ENCODE assay signal across 21 cellular contexts in genomic region chr1:161720956-161721737, GRCh38. TPM values are rescaled to one million over a fixed set of nuclear protein-coding genes. Genes with fewer than 3 reads are reported as not detected.
DNase-seq lines count a peak whose midpoint lies in the region; ATAC-seq, FAIRE-seq and TF ChIP-seq lines count a peak whose summit lies in the region.
"Had no signal": no experiment of that assay in that cellular context is flagged by ENCODE, and none has a peak within 500 bp of the region (broad histone marks: within the 10 kb centered on the region; RNA-seq: fewer than 3 reads in every experiment).

A gene with protein sequence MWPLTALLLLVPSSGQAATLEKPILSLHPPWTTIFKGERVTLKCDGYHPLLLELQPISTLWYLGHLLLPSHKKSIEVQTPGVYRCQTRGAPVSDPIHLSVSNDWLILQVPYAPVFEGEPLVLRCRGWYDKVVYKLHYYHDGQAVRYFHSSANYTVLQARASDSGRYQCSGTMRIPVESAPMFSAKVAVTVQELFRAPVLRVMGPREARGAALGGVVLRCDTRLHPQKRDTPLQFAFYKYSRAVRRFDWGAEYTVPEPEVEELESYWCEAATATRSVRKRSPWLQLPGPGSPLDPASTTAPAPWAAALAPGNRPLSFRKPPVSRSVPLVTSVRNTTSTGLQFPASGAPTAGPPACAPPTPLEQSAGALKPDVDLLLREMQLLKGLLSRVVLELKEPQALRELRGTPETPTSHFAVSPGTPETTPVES (plus strand): TSS chr1:161721544. CDS start chr1:161722673, 1,129 bp downstream.

- no peak within 1 kb of the TSS for H2BK12ac ChIP-seq in neuronal stem cell (ENCODE audit: low read length)

- H2BK120ac ChIP-seq in neuronal stem cell (ENCODE audit: low read depth, low read length), result no peak within 1 kb of the TSS

- no peak within 1 kb of the TSS for H3K14ac ChIP-seq in neuronal stem cell (ENCODE audit: low read length)

- H3K79me1 ChIP-seq in neuronal stem cell (ENCODE audit: low read depth, low read length), result no peaks in the 10 kb centered on the region

- no peaks in the 10 kb centered on the region for H3K9me3 Mint-ChIP-seq in activated T-helper 17 cell treated with anti-CD3 and anti-CD28 coated beads, Interleukin-2, amount 50 U/mL, for 72 hours
- H3K9me3 Mint-ChIP-seq: activated naive CD8-positive, alpha-beta T cell treated with anti-CD3 and anti-CD28 coated beads, Interleukin-2, amount 10 ng/mL, durations not matched to agents 7 days and 5 days; activated T-helper 2 cell treated with anti-CD3 and anti-CD28 coated beads, Interferon-gamma antibody, Interleukin-2, Interleukin-4, amounts not matched to agents 10 μg/mL and 5 μg/mL and 100 μg/mL, durations not matched to agents 14 hours and 24 hours and 36 hours had no signal

- RAD21 ChIA-PET in GM12878 (lab: Charles Lee; ENCODE audit: unreplicated experiment), result interaction anchor here (1.3 kb wide), 1 partner anchor 16 kb away, joined by 3 read pairs; no protein-coding TSS in a partner anchor

- ATAC-seq in GM12878 (no peak), HG02798 (IDR thresholded peaks at IDR 0.05; ENCODE audit: poor library complexity, unreplicated experiment) (no peak)
- no peak for ATAC-seq in activated T-helper 17 cell treated with anti-CD3 and anti-CD28 coated beads, Interleukin-2, amount 50 U/mL, for 72 hours (replicated peaks)
- ATAC-seq: heart right ventricle had no signal

- CTCF ChIA-PET in GM12878 (lab: Yijun Ruan, JAX), result no interaction called here

- peaks cover 7% of the 10 kb centered on the region for H3K79me2 ChIP-seq in GM12878 (ENCODE audit: control insufficient read depth, insufficient read depth, low read length)

- no peak within 1 kb of the TSS for H3K27ac ChIP-seq in GM12878 (ENCODE audit: control insufficient read depth, insufficient read depth)
- H3K27ac ChIP-seq in neuronal stem cell (replicated peaks; ENCODE audit: low read length), result no peak within 1 kb of the TSS
- H3K27ac ChIP-seq: coronary artery, heart right ventricle, left ventricle myocardium inferior, RWPE1, upper lobe of left lung had no signal

- H2AFZ ChIP-seq in GM12878 (ENCODE audit: control insufficient read depth, low read depth, low read length), result no peak within 1 kb of the TSS
- H2AFZ ChIP-seq in neuronal stem cell (ENCODE audit: low read length), result no peak within 1 kb of the TSS

- no peak within 1 kb of the TSS for H2AK5ac ChIP-seq in neuronal stem cell (ENCODE audit: low read depth, low read length)

- H2BK5ac ChIP-seq in neuronal stem cell (ENCODE audit: low read length), result no peak within 1 kb of the TSS

- H3K4me2 ChIP-seq in GM12878 (ENCODE audit: control insufficient read depth, insufficient read depth), result peak within 1 kb of the TSS; percentile 7; the same call in 1 of the 2 replicates
- no peak within 1 kb of the TSS for H3K4me2 ChIP-seq in neuronal stem cell (ENCODE audit: insufficient read depth, low read length, poor library complexity, severe bottlenecking)

- H3K9ac ChIP-seq in GM12878 (ENCODE audit: control insufficient read depth, insufficient read depth, low read length) (no peak within 1 kb of the TSS), neuronal stem cell (ENCODE audit: low read depth, low read length, poor library complexity) (no peak within 1 kb of the TSS)

- SMC1A ChIA-PET in GM12878 (lab: Charles Lee; ENCODE audit: uncharacterized antibody, unreplicated experiment), result interaction anchor here (1.0 to 1.6 kb wide), 3 partner anchors 10 to 14 kb away, joined by 3 to 5 read pairs (median 3); no protein-coding TSS in a partner anchor

- H3K4ac ChIP-seq in neuronal stem cell (ENCODE audit: low read length), result no peak within 1 kb of the TSS

- peak within 1 kb of the TSS; percentile 22 for H3K23ac ChIP-seq in neuronal stem cell (ENCODE audit: low read depth, low read length, poor library complexity)

- H3K27ac Mint-ChIP-seq in activated T-helper 17 cell treated with anti-CD3 and anti-CD28 coated beads, Interleukin-2, amount 50 U/mL, for 72 hours, result no peak within 1 kb of the TSS
- H3K27ac Mint-ChIP-seq: activated naive CD8-positive, alpha-beta T cell treated with anti-CD3 and anti-CD28 coated beads, Interleukin-2, amount 10 ng/mL, durations not matched to agents 7 days and 5 days; activated T-helper 2 cell treated with anti-CD3 and anti-CD28 coated beads, Interferon-gamma antibody, Interleukin-2, Interleukin-4, amounts not matched to agents 10 μg/mL and 5 μg/mL and 100 μg/mL, durations not matched to agents 14 hours and 24 hours and 36 hours; brain had no signal

- 42% methylated on average over 4 of the region's 4 CpGs for WGBS in GM12878 (ENCODE audit: insufficient coverage, insufficient replicate concordance, low lambda C conversion rate, missing lambda C conversion rate)
- no CpG with 5 or more reads among the region's 4 CpGs for WGBS in neuronal stem cell (ENCODE audit: extremely low coverage in 2 of 2, insufficient read length in 2 of 2, insufficient replicate concordance in 1 of 2), 2 donors

- H4K91ac ChIP-seq in neuronal stem cell (ENCODE audit: low read depth, low read length, poor library complexity), result no peak within 1 kb of the TSS

- no peak for TF ChIP-seq CTCF in GM12878 (IDR thresholded peaks at IDR 0.05 in 2 of 3, conservative IDR thresholded peaks at IDR 0.05 in 1 of 3; ENCODE audit: control insufficient read depth in 2 of 3, extremely low read depth in 1 of 3, insufficient read depth in 1 of 3, low read depth in 3 of 3, low read length in 3 of 3)

- intact Hi-C loops in GM12878 (cut with micrococcal nuclease; ENCODE audit: unreplicated experiment), result no loop called here

- TF ChIP-seq POLR2A in GM12878 (IDR thresholded peaks at IDR 0.05; ENCODE audit: low read depth, low read length), result no peak

- H3K9me3 ChIP-seq in GM12878 (replicated peaks; ENCODE audit: control insufficient read depth, insufficient read depth, low read length) (no peaks in the 10 kb centered on the region), neuronal stem cell (replicated peaks in 1 of 2; ENCODE audit: control insufficient read depth in 2 of 2, insufficient read depth in 1 of 2, low read depth in 1 of 2, low read length in 2 of 2) (no peaks in the 10 kb centered on the region)
- H3K9me3 ChIP-seq: Caco-2, heart right ventricle, left ventricle myocardium inferior, upper lobe of left lung had no signal

- H3K36me3 ChIP-seq in GM12878 (ENCODE audit: control insufficient read depth in 2 of 2, insufficient read depth in 2 of 2, low read length in 1 of 2), result no peaks in the 10 kb centered on the region
- no peaks in the 10 kb centered on the region for H3K36me3 ChIP-seq in neuronal stem cell (replicated peaks in 1 of 2; ENCODE audit: control insufficient read depth in 2 of 2, insufficient read depth in 2 of 2, low read length in 2 of 2)
- H3K36me3 ChIP-seq: heart right ventricle, left ventricle myocardium inferior, upper lobe of left lung had no signal

- no peak for FAIRE-seq in GM12878 (lab: Jason Lieb, UNC)
- FAIRE-seq: TTC549 had no signal

- peaks cover 16% of the 10 kb centered on the region for H3K27me3 Mint-ChIP-seq in activated T-helper 17 cell treated with anti-CD3 and anti-CD28 coated beads, Interleukin-2, amount 50 U/mL, for 72 hours

- H3K18ac ChIP-seq in neuronal stem cell (ENCODE audit: low read length), result no peak within 1 kb of the TSS

- peaks cover 53% of the 10 kb centered on the region for H3K4me1 ChIP-seq in GM12878 (ENCODE audit: control insufficient read depth, insufficient read depth, low read length)
- H3K4me1 ChIP-seq in neuronal stem cell (ENCODE audit: control insufficient read depth in 2 of 2, insufficient read depth in 1 of 2, low read depth in 1 of 2, low read length in 2 of 2), result peaks cover 3 to 4% of the 10 kb centered on the region in 2 donors
- H3K4me1 ChIP-seq: Caco-2 had no signal

- no peak within 1 kb of the TSS for H2BK15ac ChIP-seq in neuronal stem cell (ENCODE audit: low read length)

- TF ChIP-seq RAD21 in GM12878 (IDR thresholded peaks at IDR 0.05; ENCODE audit: insufficient read depth, low read depth, low read length), result no peak

- no peak within 1 kb of the TSS for H3K4me3 Mint-ChIP-seq in activated T-helper 17 cell treated with anti-CD3 and anti-CD28 coated beads, Interleukin-2, amount 50 U/mL, for 72 hours
- H3K4me3 Mint-ChIP-seq: activated naive CD8-positive, alpha-beta T cell treated with anti-CD3 and anti-CD28 coated beads, Interleukin-2, amount 10 ng/mL, durations not matched to agents 7 days and 5 days had no signal

- peaks cover 17% of the 10 kb centered on the region for H3K4me1 Mint-ChIP-seq in activated T-helper 17 cell treated with anti-CD3 and anti-CD28 coated beads, Interleukin-2, amount 50 U/mL, for 72 hours

- H3K27me3 ChIP-seq in GM12878 (replicated peaks in 1 of 2; ENCODE audit: control insufficient read depth in 2 of 2, insufficient read depth in 2 of 2, low read length in 1 of 2), result no peaks in the 10 kb centered on the region
- H3K27me3 ChIP-seq in neuronal stem cell (ENCODE audit: control insufficient read depth in 3 of 3, insufficient read depth in 3 of 3, low read depth in 1 of 3, low read length in 3 of 3), result peaks cover 0 to 53% (median 18%) of the 10 kb centered on the region in 3 experiments
- H3K27me3 ChIP-seq: upper lobe of left lung had no signal

- H4K8ac ChIP-seq in neuronal stem cell (ENCODE audit: low read depth, low read length), result no peak within 1 kb of the TSS

- no TSS peak for BruUV-seq in GM12878 (replicated peaks; lab: Mats Ljungman, UMichigan)

- no peaks in the 10 kb centered on the region for H3K36me3 Mint-ChIP-seq in activated T-helper 17 cell treated with anti-CD3 and anti-CD28 coated beads, Interleukin-2, amount 50 U/mL, for 72 hours (ENCODE audit: low read depth)
- H3K36me3 Mint-ChIP-seq: brain had no signal

- no peak for TF ChIP-seq EP300 in GM12878 (IDR thresholded peaks at IDR 0.05; ENCODE audit: borderline replicate concordance in 1 of 2, control insufficient read depth in 1 of 2, low read depth in 2 of 2, low read length in 2 of 2)

- H3K4me3 ChIP-seq in GM12878 (no peak within 1 kb of the TSS), neuronal stem cell (ENCODE audit: low read length in 2 of 2) (no peak within 1 kb of the TSS)
- H3K4me3 ChIP-seq: coronary artery, heart right ventricle, left ventricle myocardium inferior, upper lobe of left lung had no signal

- in situ Hi-C loops in GM12878 (cut with MboI), result no loop called here

- DNase-seq in EH (ENCODE audit: low read depth), result peak; percentile 25
- peak; percentile 33 for DNase-seq in MV-4-11 (lab: John Stamatoyannopoulos, UW)
- DNase-seq in GM12878 (ENCODE audit: low read depth, low spot score), result no peak
- DNase-seq in neuronal stem cell (ENCODE audit: low spot score), result no peak
- DNase-seq in stimulated activated CD4-positive, alpha-beta T cell treated with anti-CD3 and anti-CD28 coated beads, Interleukin-4, amount 100 ng/mL, for 4 hours, result no peak
- DNase-seq: activated CD4-positive, alpha-beta T cell treated with anti-CD3 and anti-CD28 coated beads for 4 hours; activated naive CD8-positive, alpha-beta T cell treated with anti-CD3 and anti-CD28 coated beads, Interleukin-2, amount 10 ng/mL, durations not matched to agents 7 days and 5 days; Caco-2; heart right ventricle; left ventricle myocardium inferior; NCI-H1048; NCI-H2029 treated with DMSO at 0.1 percent for 48 hours; nucleus accumbens had no signal

- H4K20me1 ChIP-seq in GM12878 (ENCODE audit: control insufficient read depth, insufficient read depth), result no peaks in the 10 kb centered on the region

- POLR2A ChIA-PET in GM12878 (lab: Charles Lee), result interaction anchor here (1.6 kb wide), 1 partner anchor 8 kb away, joined by 4 read pairs; no protein-coding TSS in a partner anchor

RNA-seq across cellular contexts. Expression of the gene that starts here (rescaled TPM):
- total RNA-seq in GM12878 (2013; cell fraction: nucleolus; rRNA removed), result 4.0 and 4.2 TPM in 2 replicates
- 11.3 and 11.5 TPM in 2 replicates for total RNA-seq in GM12878 (2014; rRNA removed)
- total RNA-seq in GM12878 (2014; rRNA removed; fragmentation: Illumina TruSeq; extraction: Trizol), result 3.1 and 3.4 TPM in 2 replicates
- 7.9 and 8.3 TPM in 2 replicates for total RNA-seq in GM12878 (2021)
- 0.73 TPM for polyA plus RNA-seq in GM12878 (2011; ENCODE audit: low read depth)
- polyA plus RNA-seq in GM12878 (2011; rRNA removed), result 1.2 and 1.5 TPM in 2 replicates
- polyA plus RNA-seq in GM12878 (2011; cell fraction: cytosol; rRNA removed), result 1.3 and 1.7 TPM in 2 replicates
- 3.6 and 4.2 TPM in 2 replicates for polyA plus RNA-seq in GM12878 (2011; cell fraction: nucleus; rRNA removed)
- 2.5 and 3.2 TPM in 2 replicates for polyA plus RNA-seq in GM12878 (2012)
- 1.2 and 1.9 TPM in 2 replicates for polyA plus RNA-seq in GM12878 (2014; fragmentation: Illumina TruSeq; extraction: Trizol)
- polyA plus RNA-seq in GM12878 (2014; fragmentation: Nextera tagmentation; extraction: Ambion mirVana), result 1 to 10 TPM in 1 of 2 experiments, under 1 TPM in 1; 0.55 to 1.2 TPM
- 8.8 and 9.4 TPM in 2 replicates for polyA plus RNA-seq in GM12878 (2014; rRNA removed)
- polyA plus RNA-seq in GM12878 (2016; fragmentation: Nextera tagmentation; extraction: Ambion mirVana), result 10 to 100 TPM; 10.9 to 11.7 TPM
- 0.93 and 1.1 TPM in 2 replicates for polyA minus RNA-seq in GM12878 (2011; rRNA and poly(A)+ RNA removed)
- polyA minus RNA-seq in GM12878 (2011; cell fraction: cytosol; rRNA and poly(A)+ RNA removed), result 0.53 and 0.62 TPM in 2 replicates
- 2.3 and 2.4 TPM in 2 replicates for polyA minus RNA-seq in GM12878 (2011; cell fraction: nucleus; rRNA and poly(A)+ RNA removed)
- polyA plus RNA-seq in neuronal stem cell (2013, experiment 1 of 2), result 0.40 TPM
- 0.40 TPM for polyA plus RNA-seq in neuronal stem cell (2013, experiment 2 of 2)
- not detected for total RNA-seq in activated T-helper 17 cell treated with anti-CD3 and anti-CD28 coated beads, Interleukin-2, amount 50 U/mL, for 72 hours
- total RNA-seq: activated T-helper 2 cell treated with anti-CD3 and anti-CD28 coated beads, Interferon-gamma antibody, Interleukin-2, Interleukin-4, amounts not matched to agents 10 μg/mL and 5 μg/mL and 100 μg/mL, durations not matched to agents 14 hours and 24 hours and 36 hours had no signal

Comparison
In these comparisons a context has a peak if more than half of its experiments do, and no peak if none do; other contexts are left out.
1. DNase-seq: peak in EH (single experiment) and MV-4-11 (single experiment); none in GM12878 (single experiment), neuronal stem cell (single experiment) and stimulated activated CD4-positive, alpha-beta T cell treated with anti-CD3 and anti-CD28 coated beads, Interleukin-4, amount 100 ng/mL, for 4 hours (0 of 2).